8 cellular contexts compared by ENCODE assay signal in the genomic region with DNA sequence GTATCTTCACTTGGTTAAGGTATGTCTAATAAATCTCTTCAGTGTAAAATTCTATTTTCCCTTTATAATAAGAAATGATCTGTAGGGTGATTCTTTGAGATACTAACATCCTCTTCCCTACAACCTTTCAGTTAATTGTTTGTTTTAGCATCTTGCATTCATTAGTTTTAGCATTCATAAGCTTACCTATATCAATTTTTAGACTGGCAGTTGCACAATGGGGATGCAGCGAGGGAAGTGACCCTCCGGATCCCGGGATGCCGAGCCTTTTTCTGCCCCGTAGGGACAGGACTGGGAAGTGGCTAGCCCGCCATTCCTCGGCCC. TPM values are rescaled to one million over a fixed set of nuclear protein-coding genes. Genes with fewer than 3 reads are reported as not detected.
DNase-seq lines count a peak whose midpoint lies in the region; TF ChIP-seq lines count a peak whose summit lies in the region.

No MANE protein-coding gene starts in this region.

- H3K4me1 Mint-ChIP-seq in CD14-positive monocyte (peaks cover 23% of the 10 kb centered on the region), endodermal cell (peaks cover 30% of the 10 kb centered on the region)

- DNase-seq in CD14-positive monocyte (ENCODE audit: low spot score) (no peak), OCI-LY7 (ENCODE audit: low spot score) (no peak), endodermal cell (no peak), NK-92 (lab: John Stamatoyannopoulos, UW; ENCODE audit: unreplicated experiment) (no peak), NCI-H1436 treated with DMSO at 0.1 percent for 48 hours (lab: John Stamatoyannopoulos, UW) (no peak), D341Med (ENCODE audit: low spot score) (no peak)
- no peak for DNase-seq in activated CD4-positive, alpha-beta T cell treated with anti-CD3 and anti-CD28 coated beads, Interleukin-2, amount 50 U/mL, for 4 hours

- H3K27me3 Mint-ChIP-seq in CD14-positive monocyte (ENCODE audit: low read depth in 3 of 3) (peaks cover 0 to 3% (median 0%) of the 10 kb centered on the region in 3 donors), endodermal cell (ENCODE audit: insufficient read depth) (no peaks in the 10 kb centered on the region)

- H3K27me3 ChIP-seq in endodermal cell (ENCODE audit: control insufficient read depth, insufficient read depth, low read length, poor library complexity, severe bottlenecking) (no peaks in the 10 kb centered on the region), neuron (ENCODE audit: insufficient read depth, low read length) (no peaks in the 10 kb centered on the region)

- H3K4me1 ChIP-seq in OCI-LY7 (ENCODE audit: insufficient read depth, low read length, poor library complexity, severe bottlenecking) (peaks cover 42% of the 10 kb centered on the region), endodermal cell (ENCODE audit: control insufficient read depth, insufficient read depth, low read length) (peaks cover 6% of the 10 kb centered on the region), neuron (ENCODE audit: insufficient read depth, low read length) (peaks cover 13% of the 10 kb centered on the region)

- H3K79me2 ChIP-seq in OCI-LY7 (ENCODE audit: insufficient read depth, low read depth, low read length), result peaks cover 52% of the 10 kb centered on the region

- peaks cover 1% of the 10 kb centered on the region; the same call in 1 of the 2 replicates for H4K20me1 ChIP-seq in OCI-LY7 (ENCODE audit: insufficient read depth, low read length)

- no peak for TF ChIP-seq CTCF in CD14-positive monocyte (IDR thresholded peaks at IDR 0.05)
- TF ChIP-seq CTCF in OCI-LY7 (conservative IDR thresholded peaks at IDR 0.05; ENCODE audit: low read length), result no peak
- no peak for TF ChIP-seq CTCF in endodermal cell (conservative IDR thresholded peaks at IDR 0.05)

- peak overlapping the region; percentile 97 to 99 (median 98) for H3K27ac Mint-ChIP-seq in CD14-positive monocyte
- H3K27ac Mint-ChIP-seq in endodermal cell, result peak overlapping the region; percentile 100

- H3K27ac ChIP-seq in OCI-LY7 (ENCODE audit: low read depth, low read length, poor library complexity, severe bottlenecking) (peak overlapping the region; percentile 64), endodermal cell (ENCODE audit: low read depth, low read length) (peak overlapping the region; percentile 70)

- H3K9me3 Mint-ChIP-seq in CD14-positive monocyte, result peaks cover 0 to 3% (median 0%) of the 10 kb centered on the region in 7 donors
- peaks cover 2% of the 10 kb centered on the region for H3K9me3 Mint-ChIP-seq in endodermal cell

- H3K9ac ChIP-seq in endodermal cell (ENCODE audit: extremely low read depth, low read length, poor library complexity, severe bottlenecking), result peak overlapping the region; percentile 68

- CTCF ChIA-PET in OCI-LY7 (lab: Charles Lee; ENCODE audit: unreplicated experiment), result no interaction called here

- H2AFZ ChIP-seq in OCI-LY7 (ENCODE audit: low read length) (peak overlapping the region; percentile 98), neuron (ENCODE audit: low read depth, low read length) (peak overlapping the region; percentile 57)

- H3K4me2 ChIP-seq in OCI-LY7 (ENCODE audit: low read length), result peak overlapping the region; percentile 79

- H3K9me2 ChIP-seq in OCI-LY7 (ENCODE audit: insufficient read depth, low read length), result no peaks in the 10 kb centered on the region

- TSS peak; percentile 91 for BruUV-seq in OCI-LY7 (replicated peaks; lab: Mats Ljungman, UMichigan)

- no peaks in the 10 kb centered on the region for H3K36me3 Mint-ChIP-seq in CD14-positive monocyte
- H3K36me3 Mint-ChIP-seq in endodermal cell (ENCODE audit: low read depth), result peaks cover 4% of the 10 kb centered on the region

- peak overlapping the region; percentile 97 to 99 for H3K4me3 Mint-ChIP-seq in CD14-positive monocyte
- H3K4me3 Mint-ChIP-seq in endodermal cell, result peak overlapping the region; percentile 97

- peak overlapping the region; percentile 92 for H3K4me3 ChIP-seq in OCI-LY7 (ENCODE audit: low read depth, low read length, poor library complexity, severe bottlenecking)
- peak overlapping the region; percentile 97 for H3K4me3 ChIP-seq in endodermal cell (ENCODE audit: low read length)
- peak overlapping the region; percentile 61 for H3K4me3 ChIP-seq in neuron (ENCODE audit: low read length)

- WGBS in endodermal cell (ENCODE audit: insufficient coverage in 1 of 2, insufficient read length in 1 of 2), 2 experiments, result 0 to 1% methylated on average over 7 of the region's 7 CpGs

- POLR2A ChIA-PET in OCI-LY7 (lab: Charles Lee), result interaction anchor here (0.8 to 1.8 kb wide), 10 partner anchors 10 to 450 kb away, joined by 3 to 22 read pairs (median 8); no protein-coding TSS in a partner anchor

- H3K36me3 ChIP-seq in OCI-LY7 (ENCODE audit: insufficient read depth, low read length), result peaks cover 20% of the 10 kb centered on the region
- peaks cover 6% of the 10 kb centered on the region for H3K36me3 ChIP-seq in endodermal cell (ENCODE audit: control insufficient read depth, insufficient read depth, low read length)
- no peaks in the 10 kb centered on the region for H3K36me3 ChIP-seq in neuron (ENCODE audit: insufficient read depth, low read length)

- H3K9me3 ChIP-seq in OCI-LY7 (ENCODE audit: low read length) (no peaks in the 10 kb centered on the region), endodermal cell (ENCODE audit: control insufficient read depth, low read length) (no peaks in the 10 kb centered on the region), neuron (ENCODE audit: low read length) (no peaks in the 10 kb centered on the region)

- intact Hi-C loops in CD14-positive monocyte (cut with micrococcal nuclease), result loop anchor here (5.0 to 10.0 kb wide), 3 partner anchors 56 to 276 kb away; partner anchors contain the start of gene PANK1 (in 1 of the 2)
- intact Hi-C loops in OCI-LY7 (cut with micrococcal nuclease; ENCODE audit: unreplicated experiment), result loop anchor here (1.0 to 10.0 kb wide), 3 partner anchors 57 to 706 kb away; partner anchors contain the start of genes FAS and LIPA

RNA-seq across cellular contexts. Expression of gene KIF20B, which starts 0.5 kb away (rescaled TPM):
- 1 to 10 TPM; 1.5 to 3.9 TPM for polyA plus RNA-seq in CD14-positive monocyte
- total RNA-seq in OCI-LY7 (2014; rRNA removed; shearing (Covaris generic)), result 25.0 and 30.2 TPM in 2 replicates
- 87.0 and 95.2 TPM in 2 replicates for total RNA-seq in OCI-LY7 (2022)
- total RNA-seq in endodermal cell, result 10 to 100 TPM; 43.4 to 43.7 TPM
- 21.5 TPM for polyA plus RNA-seq in endodermal cell (2013, experiment 1 of 2)
- 27.4 TPM for polyA plus RNA-seq in endodermal cell (2013, experiment 2 of 2)

RNA-seq across cellular contexts. Expression of gene PANK1, which starts 55.8 kb away (rescaled TPM):
- polyA plus RNA-seq in CD14-positive monocyte, result under 1 TPM; 0.31 to 0.67 TPM
- 9.6 and 12.1 TPM in 2 replicates for total RNA-seq in OCI-LY7 (2014; rRNA removed; shearing (Covaris generic))
- total RNA-seq in OCI-LY7 (2022), result 15.1 and 16.1 TPM in 2 replicates
- 10 to 100 TPM; 23.4 to 28.8 TPM for total RNA-seq in endodermal cell
- 25.4 TPM for polyA plus RNA-seq in endodermal cell (2013, experiment 1 of 2)
- 24.8 TPM for polyA plus RNA-seq in endodermal cell (2013, experiment 2 of 2)
